19 cellular contexts compared by ENCODE assay signal in the genomic region with DNA sequence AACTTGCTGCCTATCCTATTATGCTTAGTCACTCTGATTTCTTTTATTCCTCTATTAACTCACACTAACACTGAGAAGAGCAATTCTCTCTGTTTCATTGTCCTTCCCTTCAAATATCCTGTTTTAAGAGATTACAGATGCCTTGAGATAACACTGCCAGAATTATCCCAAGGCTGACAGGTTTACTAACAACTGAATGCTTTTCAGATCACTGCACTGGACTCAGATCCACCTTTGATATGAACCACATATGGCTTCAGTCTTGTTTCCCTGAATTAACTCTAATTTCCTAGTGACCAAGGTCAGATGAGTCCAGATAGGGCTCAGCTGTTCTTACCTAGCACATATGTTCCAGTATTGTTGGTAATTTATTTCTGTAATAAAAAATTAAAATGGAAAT.
DNase-seq lines count a peak whose midpoint lies in the region; ATAC-seq lines count a peak whose summit lies in the region.
"Had no signal": no experiment of that assay in that cellular context is flagged by ENCODE, and none has a peak within 500 bp of the region (broad histone marks: within the 10 kb centered on the region; RNA-seq: fewer than 3 reads in every experiment).

No MANE protein-coding gene starts in this region.

- no peak overlapping the region for H3K4me2 ChIP-seq in neuronal stem cell (ENCODE audit: insufficient read depth, low read length, poor library complexity, severe bottlenecking)

- H3K27me3 Mint-ChIP-seq in T-cell, result no peaks in the 10 kb centered on the region
- H3K27me3 Mint-ChIP-seq: B cell; CD4-positive, CD25-positive, alpha-beta regulatory T cell had no signal

- H2BK15ac ChIP-seq in neuronal stem cell (ENCODE audit: low read length), result no peak overlapping the region

- no peak overlapping the region for H2AK5ac ChIP-seq in neuronal stem cell (ENCODE audit: low read depth, low read length)

- peak overlapping the region; percentile 26 for H2AFZ ChIP-seq in neuronal stem cell (ENCODE audit: low read length)

- intact Hi-C loops in sciatic nerve (cut with DNase I), result no loop called here

- no peaks in the 10 kb centered on the region for H3K4me1 Mint-ChIP-seq in T-cell
- H3K4me1 Mint-ChIP-seq: B cell; CD4-positive, CD25-positive, alpha-beta regulatory T cell had no signal

- H3K27me3 ChIP-seq in neuronal stem cell (ENCODE audit: control insufficient read depth in 3 of 3, insufficient read depth in 3 of 3, low read depth in 1 of 3, low read length in 3 of 3), result no peaks in the 10 kb centered on the region

- no peak overlapping the region for H3K9ac ChIP-seq in neuronal stem cell (ENCODE audit: low read depth, low read length, poor library complexity)

- H3K36me3 ChIP-seq in neuronal stem cell (replicated peaks in 1 of 2; ENCODE audit: control insufficient read depth in 2 of 2, insufficient read depth in 2 of 2, low read length in 2 of 2), result no peaks in the 10 kb centered on the region

- no peak overlapping the region for H3K18ac ChIP-seq in neuronal stem cell (ENCODE audit: low read length)

- no peaks in the 10 kb centered on the region for H3K36me3 Mint-ChIP-seq in T-cell
- H3K36me3 Mint-ChIP-seq: CD4-positive, CD25-positive, alpha-beta regulatory T cell had no signal

- H3K27ac Mint-ChIP-seq in T-cell, result no peak overlapping the region
- H3K27ac Mint-ChIP-seq: B cell; CD4-positive, CD25-positive, alpha-beta regulatory T cell had no signal

- H3K9me3 Mint-ChIP-seq in T-cell, result peaks cover 3 to 11% (median 7%) of the 10 kb centered on the region in 3 donors

- H4K91ac ChIP-seq in neuronal stem cell (ENCODE audit: low read depth, low read length, poor library complexity), result no peak overlapping the region

- peak; percentile 2 for DNase-seq in DMS53 (lab: John Stamatoyannopoulos, UW)
- DNase-seq in DMS53 treated with DMSO at 0.1 percent for 48 hours (lab: John Stamatoyannopoulos, UW; ENCODE audit: unreplicated experiment), result no peak
- DNase-seq in NCI-H2227 (lab: John Stamatoyannopoulos, UW; ENCODE audit: unreplicated experiment), result peak; percentile 4
- peak; percentile 99 for DNase-seq in cerebellar cortex (ENCODE audit: low spot score)
- DNase-seq in neuronal stem cell (ENCODE audit: low spot score), result no peak
- DNase-seq in sciatic nerve (ENCODE audit: low spot score), result no peak
- DNase-seq in GOT3 (lab: John Stamatoyannopoulos, UW), result no peak
- no peak for DNase-seq in T-cell
- DNase-seq: CD4-positive, CD25-positive, alpha-beta regulatory T cell; COR-L47; DMS153; KBM-7; MV-4-11; NCI-H187 treated with DMSO at 0.1 percent for 48 hours; NCI-H446; NCI-H526 treated with DMSO at 0.1 percent for 48 hours had no signal

- H3K23ac ChIP-seq in neuronal stem cell (ENCODE audit: low read depth, low read length, poor library complexity), result no peak overlapping the region

- no peaks in the 10 kb centered on the region for H3K4me1 ChIP-seq in neuronal stem cell (ENCODE audit: control insufficient read depth in 2 of 2, insufficient read depth in 1 of 2, low read depth in 1 of 2, low read length in 2 of 2)

- no peaks in the 10 kb centered on the region for H3K79me1 ChIP-seq in neuronal stem cell (ENCODE audit: low read depth, low read length)

- no peak overlapping the region for H2BK12ac ChIP-seq in neuronal stem cell (ENCODE audit: low read length)

- POLR2A ChIA-PET in T-cell (lab: Charles Lee), result no interaction called here

- no peak overlapping the region for H3K14ac ChIP-seq in neuronal stem cell (ENCODE audit: low read length)

- no peak overlapping the region for H3K4me3 ChIP-seq in neuronal stem cell (ENCODE audit: low read length in 2 of 2)

- no peak overlapping the region for H3K27ac ChIP-seq in neuronal stem cell (replicated peaks; ENCODE audit: low read length)
- H3K27ac ChIP-seq: 22Rv1 had no signal

- H2BK120ac ChIP-seq in neuronal stem cell (ENCODE audit: low read depth, low read length), result no peak overlapping the region

- ATAC-seq in sciatic nerve, result no peak
- no peak for ATAC-seq in T-cell (replicated peaks in 1 of 4)
- ATAC-seq: Right ventricle myocardium inferior had no signal

- no peak overlapping the region for H3K4me3 Mint-ChIP-seq in T-cell
- H3K4me3 Mint-ChIP-seq: B cell; CD4-positive, CD25-positive, alpha-beta regulatory T cell had no signal

- H2BK5ac ChIP-seq in neuronal stem cell (ENCODE audit: low read length), result no peak overlapping the region

- no peak overlapping the region for H4K8ac ChIP-seq in neuronal stem cell (ENCODE audit: low read depth, low read length)

- H3K4ac ChIP-seq in neuronal stem cell (ENCODE audit: low read length), result no peak overlapping the region

- no peaks in the 10 kb centered on the region for H3K9me3 ChIP-seq in neuronal stem cell (replicated peaks in 1 of 2; ENCODE audit: control insufficient read depth in 2 of 2, insufficient read depth in 1 of 2, low read depth in 1 of 2, low read length in 2 of 2)

- CTCF ChIA-PET in T-cell (lab: Charles Lee), result no interaction called here

Comparison
In these comparisons a context has a peak if more than half of its experiments do, and no peak if none do; other contexts are left out.
1. DNase-seq: peak in DMS53 (single experiment), NCI-H2227 (single experiment) and cerebellar cortex (single experiment); none in DMS53 treated with DMSO at 0.1 percent for 48 hours (single experiment), neuronal stem cell (single experiment), sciatic nerve (single experiment), GOT3 (single experiment) and T-cell (0 of 34).